In the genomic region with DNA sequence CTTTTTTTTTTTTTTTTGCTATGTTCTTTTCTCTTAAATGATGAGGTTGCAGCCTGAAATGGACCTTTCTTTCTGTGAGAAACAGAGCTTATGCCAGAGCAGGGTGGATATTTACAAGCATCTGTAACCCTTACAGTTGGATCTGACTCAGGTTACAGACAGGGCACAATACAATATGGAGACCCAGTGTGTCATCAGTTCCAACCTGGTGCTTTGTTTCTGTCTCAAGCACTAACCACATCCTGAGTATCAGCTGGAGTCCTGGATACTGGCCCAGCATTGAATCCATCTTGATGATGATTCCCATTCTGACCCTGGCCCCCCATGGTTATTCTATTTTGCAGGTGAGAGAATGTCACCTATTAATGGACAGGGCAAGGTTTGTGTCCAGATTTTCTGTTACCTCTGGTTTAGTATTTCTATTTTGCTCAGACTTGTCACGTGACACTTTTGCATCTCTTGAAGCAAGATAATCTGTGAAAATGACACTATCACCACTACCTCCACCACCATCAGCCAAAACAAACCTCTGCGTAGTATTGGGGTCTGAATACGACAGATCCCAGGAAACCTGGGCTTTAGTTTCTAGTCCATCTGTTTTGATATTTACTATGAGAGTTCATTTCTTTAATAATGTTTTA, we compare ENCODE assay signal across 20 cellular contexts.
A peak's percentile ranks its signal among the peaks of the same experiment; 100 is the strongest.
DNase-seq lines count a peak whose midpoint lies in the region; ATAC-seq and TF ChIP-seq lines count a peak whose summit lies in the region.
"Had no signal": no experiment of that assay in that cellular context is flagged by ENCODE, and none has a peak within 500 bp of the region (broad histone marks: within the 10 kb centered on the region; RNA-seq: fewer than 3 reads in every experiment).

No MANE protein-coding gene starts in this region.

- intact Hi-C loops in IMR-90 (cut with micrococcal nuclease) (no loop called here), left ventricle myocardium superior (cut with micrococcal nuclease) (no loop called here)

- no peak overlapping the region for H3K23ac ChIP-seq in IMR-90 (ENCODE audit: low read depth, low read length)

- H3K4me1 Mint-ChIP-seq in stimulated activated effector memory CD8-positive, alpha-beta T cell treated with anti-CD3 and anti-CD28 coated beads, Interleukin-12 subunit alpha, Interleukin-12 subunit beta, amount 100 ng/mL, for 72 hours, result no peaks in the 10 kb centered on the region
- H3K4me1 Mint-ChIP-seq: naive thymus-derived CD4-positive, alpha-beta T cell had no signal

- DNase-seq in COR-L47 (lab: John Stamatoyannopoulos, UW) (peak; percentile 65), IMR-90 (peak; percentile 4), NCI-H345 treated with DMSO at 0.1 percent for 48 hours (lab: John Stamatoyannopoulos, UW; ENCODE audit: unreplicated experiment) (peak; percentile 35), choroid plexus epithelial cell (ENCODE audit: low read depth) (peak; percentile 17), HuH-7.5 (ENCODE audit: low spot score) (no peak), left ventricle myocardium superior (no peak)
- DNase-seq in stimulated activated effector memory CD8-positive, alpha-beta T cell treated with anti-CD3 and anti-CD28 coated beads, Interleukin-12 subunit alpha, Interleukin-12 subunit beta, amount 100 ng/mL, for 72 hours (ENCODE audit: low spot score in 2 of 2), result no peak
- DNase-seq: activated gamma-delta T cell; CD8-positive, alpha-beta T cell; central memory CD4-positive, alpha-beta T cell; GDM1; islet precursor cell; naive thymus-derived CD4-positive, alpha-beta T cell; NCI-H2107; pancreas; stimulated activated CD4-positive, alpha-beta T cell treated with anti-CD3 and anti-CD28 coated beads, Interleukin-4, amount 100 ng/mL, for 1 hour; uterus had no signal

- CTCF ChIA-PET in IMR-90 (lab: Yijun Ruan, JAX), result no interaction called here

- ATAC-seq in IMR-90 (ENCODE audit: low read depth) (no peak), HG02981 (IDR thresholded peaks at IDR 0.05; ENCODE audit: unreplicated experiment) (no peak), left ventricle myocardium superior (no peak)
- no peak for ATAC-seq in stimulated activated effector memory CD8-positive, alpha-beta T cell treated with anti-CD3 and anti-CD28 coated beads, Interleukin-12 subunit alpha, Interleukin-12 subunit beta, amount 100 ng/mL, for 72 hours
- ATAC-seq: CD8-positive, alpha-beta T cell; naive thymus-derived CD4-positive, alpha-beta T cell; pancreas had no signal

- H2BK15ac ChIP-seq in IMR-90 (ENCODE audit: low read depth, low read length), result no peak overlapping the region

- no peak overlapping the region for H3K4me3 ChIP-seq in IMR-90 (ENCODE audit: insufficient read depth, low read depth, low read length)
- H3K4me3 ChIP-seq in choroid plexus epithelial cell (ENCODE audit: low read depth, low read length), result no peak overlapping the region
- H3K4me3 ChIP-seq: pancreas, SK-N-MC, skin epidermis, uterus had no signal

- no peak overlapping the region for H2BK5ac ChIP-seq in IMR-90 (ENCODE audit: low read depth, low read length, poor library complexity, severe bottlenecking)

- BruUV-seq in IMR-90 (replicated peaks; lab: Mats Ljungman, UMichigan), result no TSS peak

- no peak overlapping the region for H3K4me2 ChIP-seq in IMR-90 (ENCODE audit: low read depth, low read length)

- no peak for TF ChIP-seq POLR2A in IMR-90 (IDR thresholded peaks at IDR 0.05; ENCODE audit: low read depth, low read length)

- TF ChIP-seq CTCF in IMR-90 (conservative IDR thresholded peaks at IDR 0.05; ENCODE audit: low read depth, low read length) (no peak), choroid plexus epithelial cell (conservative IDR thresholded peaks at IDR 0.05; ENCODE audit: low read depth, low read length) (no peak)

- no peaks in the 10 kb centered on the region for H3K36me3 Mint-ChIP-seq in stimulated activated effector memory CD8-positive, alpha-beta T cell treated with anti-CD3 and anti-CD28 coated beads, Interleukin-12 subunit alpha, Interleukin-12 subunit beta, amount 100 ng/mL, for 72 hours
- H3K36me3 Mint-ChIP-seq: CD8-positive, alpha-beta T cell; naive thymus-derived CD4-positive, alpha-beta T cell had no signal

- no peak overlapping the region for H3K27ac Mint-ChIP-seq in stimulated activated effector memory CD8-positive, alpha-beta T cell treated with anti-CD3 and anti-CD28 coated beads, Interleukin-12 subunit alpha, Interleukin-12 subunit beta, amount 100 ng/mL, for 72 hours
- H3K27ac Mint-ChIP-seq: CD8-positive, alpha-beta T cell; naive thymus-derived CD4-positive, alpha-beta T cell had no signal

- no peak overlapping the region for H3K27ac ChIP-seq in IMR-90 (ENCODE audit: insufficient read depth, low read length)
- H3K27ac ChIP-seq: pancreas, SK-N-MC, skin epidermis, uterus had no signal

- dilution Hi-C loops in IMR-90 (cut with HindIII; ENCODE audit: low sequenced_read_pairs, unreplicated experiment), result no loop called here

- no peak for TF ChIP-seq RAD21 in IMR-90 (IDR thresholded peaks at IDR 0.05; ENCODE audit: low read length)

- H2AFZ ChIP-seq in IMR-90 (replicated peaks; ENCODE audit: low read length, poor library complexity), result no peak overlapping the region

- H4K20me1 ChIP-seq in IMR-90 (ENCODE audit: insufficient read depth, low read length), result no peaks in the 10 kb centered on the region

- no peak overlapping the region for H4K8ac ChIP-seq in IMR-90 (ENCODE audit: low read depth in 2 of 2, low read length in 2 of 2)

- in situ Hi-C loops in IMR-90 (cut with MboI; ENCODE audit: low sequenced_read_pairs), result no loop called here

- H3K9me1 ChIP-seq in IMR-90 (ENCODE audit: insufficient read depth, low read length), result no peaks in the 10 kb centered on the region

- no peak overlapping the region for H4K91ac ChIP-seq in IMR-90 (ENCODE audit: insufficient read depth, low read depth, low read length)

- no peak overlapping the region for H2BK20ac ChIP-seq in IMR-90 (ENCODE audit: low read depth, low read length)

- no CpG with 5 or more reads among the region's 3 CpGs for WGBS in IMR-90 (ENCODE audit: extremely low coverage in 2 of 2, insufficient read length in 1 of 2), 2 experiments

- no peak overlapping the region for H3K14ac ChIP-seq in IMR-90 (replicated peaks; ENCODE audit: low read depth, low read length)

- H3K4ac ChIP-seq in IMR-90 (ENCODE audit: low read depth, low read length), result no peak overlapping the region

- POLR2A ChIA-PET in IMR-90 (lab: Charles Lee; ENCODE audit: unreplicated experiment), result no interaction called here

- no peaks in the 10 kb centered on the region for H3K27me3 ChIP-seq in IMR-90 (ENCODE audit: control insufficient read depth, insufficient read depth, low read length)
- H3K27me3 ChIP-seq: pancreas, uterus had no signal

- no peaks in the 10 kb centered on the region for H3K4me1 ChIP-seq in IMR-90 (ENCODE audit: control insufficient read depth, insufficient read depth, low read length)
- H3K4me1 ChIP-seq: pancreas, uterus had no signal

- no peak overlapping the region for H3K56ac ChIP-seq in IMR-90 (ENCODE audit: extremely low read depth, insufficient read depth, low read length)

- no peak overlapping the region for H3K9ac ChIP-seq in IMR-90 (ENCODE audit: low read depth, low read length)

- no peak overlapping the region for H2BK120ac ChIP-seq in IMR-90 (ENCODE audit: low read depth, low read length)

- H3K9me3 Mint-ChIP-seq in stimulated activated effector memory CD8-positive, alpha-beta T cell treated with anti-CD3 and anti-CD28 coated beads, Interleukin-12 subunit alpha, Interleukin-12 subunit beta, amount 100 ng/mL, for 72 hours, result peaks cover 7% of the 10 kb centered on the region

- H2AK5ac ChIP-seq in IMR-90 (ENCODE audit: low read depth, low read length), result no peak overlapping the region

- H3K9me3 ChIP-seq in IMR-90 (ENCODE audit: control insufficient read depth, insufficient read depth, low read length), result peaks cover 10% of the 10 kb centered on the region
- H3K9me3 ChIP-seq: pancreas, uterus had no signal

- H2AK9ac ChIP-seq in IMR-90 (replicated peaks; ENCODE audit: low read depth, low read length, poor library complexity), result no peak overlapping the region

- no peak overlapping the region for H4K5ac ChIP-seq in IMR-90 (ENCODE audit: low read depth, low read length)

- no peak overlapping the region for H3K18ac ChIP-seq in IMR-90 (ENCODE audit: low read depth, low read length)

- H3K79me1 ChIP-seq in IMR-90 (ENCODE audit: low read depth in 1 of 2, low read length in 2 of 2), result no peaks in the 10 kb centered on the region

- no peaks in the 10 kb centered on the region for H3K36me3 ChIP-seq in IMR-90 (ENCODE audit: control insufficient read depth, insufficient read depth, low read length)
- H3K36me3 ChIP-seq: pancreas, uterus had no signal

- H3K4me3 Mint-ChIP-seq in stimulated activated effector memory CD8-positive, alpha-beta T cell treated with anti-CD3 and anti-CD28 coated beads, Interleukin-12 subunit alpha, Interleukin-12 subunit beta, amount 100 ng/mL, for 72 hours, result no peak overlapping the region
- H3K4me3 Mint-ChIP-seq: CD8-positive, alpha-beta T cell; naive thymus-derived CD4-positive, alpha-beta T cell had no signal

TF ChIP-seq in IMR-90, 13 proteins besides CTCF, POLR2A, EP300 and RAD21:
- TF ChIP-seq MAFK (IDR thresholded peaks at IDR 0.05; ENCODE audit: low read depth, low read length), result no peak
- no peak for TF ChIP-seq NFE2L2 (IDR thresholded peaks at IDR 0.05; ENCODE audit: low read depth, low read length)
- TF ChIP-seq CEBPB (IDR thresholded peaks at IDR 0.05; ENCODE audit: low read depth, low read length), result no peak
- TF ChIP-seq, protein P1, sequence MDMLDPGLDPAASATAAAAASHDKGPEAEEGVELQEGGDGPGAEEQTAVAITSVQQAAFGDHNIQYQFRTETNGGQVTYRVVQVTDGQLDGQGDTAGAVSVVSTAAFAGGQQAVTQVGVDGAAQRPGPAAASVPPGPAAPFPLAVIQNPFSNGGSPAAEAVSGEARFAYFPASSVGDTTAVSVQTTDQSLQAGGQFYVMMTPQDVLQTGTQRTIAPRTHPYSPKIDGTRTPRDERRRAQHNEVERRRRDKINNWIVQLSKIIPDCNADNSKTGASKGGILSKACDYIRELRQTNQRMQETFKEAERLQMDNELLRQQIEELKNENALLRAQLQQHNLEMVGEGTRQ (IDR thresholded peaks at IDR 0.05; ENCODE audit: low read depth, low read length), result no peak
- TF ChIP-seq RFX5 (IDR thresholded peaks at IDR 0.05; ENCODE audit: low read depth, low read length), result no peak
- TF ChIP-seq MXI1 (IDR thresholded peaks at IDR 0.05; ENCODE audit: borderline replicate concordance, low read depth, low read length), result no peak
- no peak for TF ChIP-seq CHD1 (IDR thresholded peaks at IDR 0.05; ENCODE audit: low read depth, low read length)

Comparison
In these comparisons a context has a peak if more than half of its experiments do, and no peak if none do; other contexts are left out.
1. DNase-seq: peak in COR-L47 (single experiment), IMR-90 (single experiment), NCI-H345 treated with DMSO at 0.1 percent for 48 hours (single experiment) and choroid plexus epithelial cell (single experiment); none in stimulated activated effector memory CD8-positive, alpha-beta T cell treated with anti-CD3 and anti-CD28 coated beads, Interleukin-12 subunit alpha, Interleukin-12 subunit beta, amount 100 ng/mL, for 72 hours (0 of 2), HuH-7.5 (single experiment) and left ventricle myocardium superior (single experiment).